In genomic region chr9:90815944-90816357, GRCh38 we compare ENCODE assay signal across 18 cellular contexts. TPM values are rescaled to one million over a fixed set of nuclear protein-coding genes. Genes with fewer than 3 reads are reported as not detected.
A peak's percentile ranks its signal among the peaks of the same experiment; 100 is the strongest.
DNase-seq lines count a peak whose midpoint lies in the region; ATAC-seq and TF ChIP-seq lines count a peak whose summit lies in the region.
"Had no signal": no experiment of that assay in that cellular context is flagged by ENCODE, and none has a peak within 500 bp of the region (broad histone marks: within the 10 kb centered on the region; RNA-seq: fewer than 3 reads in every experiment).

No MANE protein-coding gene starts in this region.

- whole genome bisulfite sequencing in thyroid gland, 2 donors: 74 to 78% methylated on average over 4 of the region's 4 CpGs

- no peak overlapping the region for H3K4me3 Mint-ChIP-seq in stimulated activated naive CD8-positive, alpha-beta T cell treated with anti-CD3 and anti-CD28 coated beads, Interleukin-15, Interleukin-2, amounts not matched to agents 100 ng/mL and 50 ng/mL, for 24 hours
- peak overlapping the region; percentile 65 to 77 (median 71) for H3K4me3 Mint-ChIP-seq in IgD-negative memory B cell
- H3K4me3 Mint-ChIP-seq: activated naive CD4-positive, alpha-beta T cell treated with anti-CD3 and anti-CD28 coated beads for 36 hours; brain had no signal

- no peak for TF ChIP-seq CTCF in left lung (IDR thresholded peaks at IDR 0.05)
- no peak for TF ChIP-seq CTCF in thyroid gland (IDR thresholded peaks at IDR 0.05)

- H3K36me3 ChIP-seq in left lung (peaks cover 0 to 9% of the 10 kb centered on the region in 2 donors), thyroid gland (no peaks in the 10 kb centered on the region)
- H3K36me3 ChIP-seq: Peyer's patch, thoracic aorta had no signal

- TF ChIP-seq POLR2A in thyroid gland (IDR thresholded peaks at IDR 0.05): no peak

- H3K9me3 ChIP-seq in left lung (no peaks in the 10 kb centered on the region), thyroid gland (no peaks in the 10 kb centered on the region)
- H3K9me3 ChIP-seq: esophagus squamous epithelium, Peyer's patch, thoracic aorta had no signal

- H3K4me1 ChIP-seq in left lung (peaks cover 0 to 35% of the 10 kb centered on the region in 2 donors), thyroid gland (peaks cover 21 to 46% of the 10 kb centered on the region in 2 donors)

- peak overlapping the region; percentile 79 for H3K27ac Mint-ChIP-seq in stimulated activated naive CD8-positive, alpha-beta T cell treated with anti-CD3 and anti-CD28 coated beads, Interleukin-15, Interleukin-2, amounts not matched to agents 100 ng/mL and 50 ng/mL, for 24 hours
- H3K27ac Mint-ChIP-seq in IgD-negative memory B cell: peak overlapping the region; percentile 75 to 98 (median 94)
- H3K27ac Mint-ChIP-seq: brain had no signal

- intact Hi-C loops in left lung (cut with DNase I): no loop called here
- intact Hi-C loops in thyroid gland (cut with DNase I): no loop called here

- peaks cover 24% of the 10 kb centered on the region for H3K4me1 Mint-ChIP-seq in stimulated activated naive CD8-positive, alpha-beta T cell treated with anti-CD3 and anti-CD28 coated beads, Interleukin-15, Interleukin-2, amounts not matched to agents 100 ng/mL and 50 ng/mL, for 24 hours (ENCODE audit: low read depth)
- peaks cover 59 to 76% (median 65%) of the 10 kb centered on the region in 3 donors for H3K4me1 Mint-ChIP-seq in IgD-negative memory B cell

- H3K27ac ChIP-seq in left lung (peak overlapping the region; percentile 27 to 73), thyroid gland (peak overlapping the region in 2 of 3 donors; percentile 59 to 63)
- H3K27ac ChIP-seq: thoracic aorta had no signal

- no peaks in the 10 kb centered on the region for H3K27me3 Mint-ChIP-seq in stimulated activated naive CD8-positive, alpha-beta T cell treated with anti-CD3 and anti-CD28 coated beads, Interleukin-15, Interleukin-2, amounts not matched to agents 100 ng/mL and 50 ng/mL, for 24 hours
- H3K27me3 Mint-ChIP-seq in IgD-negative memory B cell: no peaks in the 10 kb centered on the region
- H3K27me3 Mint-ChIP-seq: T-cell had no signal

- no peak for ATAC-seq in stimulated activated naive CD8-positive, alpha-beta T cell treated with anti-CD3 and anti-CD28 coated beads, Interleukin-15, Interleukin-2, amounts not matched to agents 100 U/mL and 50 U/mL, for 24 hours
- no peak for ATAC-seq in left lung

- peaks cover 3% of the 10 kb centered on the region for H3K36me3 Mint-ChIP-seq in stimulated activated naive CD8-positive, alpha-beta T cell treated with anti-CD3 and anti-CD28 coated beads, Interleukin-15, Interleukin-2, amounts not matched to agents 100 ng/mL and 50 ng/mL, for 24 hours (ENCODE audit: low read depth)
- H3K36me3 Mint-ChIP-seq in IgD-negative memory B cell: peaks cover 17% of the 10 kb centered on the region
- H3K36me3 Mint-ChIP-seq: brain, T-cell had no signal

- H3K4me3 ChIP-seq in left lung (no peak overlapping the region), thyroid gland (replicated peaks in 1 of 3) (no peak overlapping the region)
- H3K4me3 ChIP-seq: dorsolateral prefrontal cortex, esophagus squamous epithelium, Peyer's patch, thoracic aorta had no signal

- no peak for DNase-seq in stimulated activated naive CD8-positive, alpha-beta T cell treated with anti-CD3 and anti-CD28 coated beads, Interleukin-15, Interleukin-2, amounts not matched to agents 100 U/mL and 50 U/mL, for 24 hours
- DNase-seq in left lung (no peak), thyroid gland (peak in 1 of 2 donors; percentile 53), glomerular visceral epithelial cell (ENCODE audit: extremely low spot score) (no peak), SKM-1 treated with dmso at 0.1 percent for 144 hours (lab: John Stamatoyannopoulos, UW; ENCODE audit: unreplicated experiment) (no peak), mesenteric fat pad (ENCODE audit: low spot score) (no peak)
- DNase-seq: activated CD8-positive, alpha-beta memory T cell treated with anti-CD3 and anti-CD28 coated beads, Interleukin-2, amount 50 U/mL, for 4 hours; dorsolateral prefrontal cortex; esophagus squamous epithelium; NCI-H1694; NCI-H526 treated with DMSO at 0.1 percent for 48 hours had no signal

- peaks cover 4% of the 10 kb centered on the region for H3K9me3 Mint-ChIP-seq in stimulated activated naive CD8-positive, alpha-beta T cell treated with anti-CD3 and anti-CD28 coated beads, Interleukin-15, Interleukin-2, amounts not matched to agents 100 ng/mL and 50 ng/mL, for 24 hours
- peaks cover 0 to 3% (median 1%) of the 10 kb centered on the region in 3 donors for H3K9me3 Mint-ChIP-seq in IgD-negative memory B cell

- no peaks in the 10 kb centered on the region for H3K27me3 ChIP-seq in left lung
- no peaks in the 10 kb centered on the region for H3K27me3 ChIP-seq in thyroid gland
- H3K27me3 ChIP-seq: esophagus squamous epithelium, Peyer's patch had no signal

RNA-seq across cellular contexts. Expression of gene SYK, which starts 14.3 kb away (rescaled TPM):
- 314 TPM for polyA plus RNA-seq in IgD-negative memory B cell
- 10 to 100 TPM; 49.7 to 91.8 TPM for total RNA-seq in left lung
- 100 to 1,000 TPM in 1 of 4 donors, 10 to 100 TPM in 3; 50.7 to 107 (median 87.1) TPM for total RNA-seq in thyroid gland
- 26.7 TPM for total RNA-seq in mesenteric fat pad
